In genomic region chr1:24248859-24249258, GRCh38 we compare ENCODE assay signal across 16 cellular contexts.
DNase-seq lines count a peak whose midpoint lies in the region; TF ChIP-seq lines count a peak whose summit lies in the region.
"Had no signal": no experiment of that assay in that cellular context is flagged by ENCODE, and none has a peak within 500 bp of the region (broad histone marks: within the 10 kb centered on the region; RNA-seq: fewer than 3 reads in every experiment).

No MANE protein-coding gene starts in this region.

- in situ Hi-C loops in SK-MEL-5 (cut with HindIII; ENCODE audit: low pct_unique_long_range_greater_than_20kb, low sequenced_read_pairs), result no loop called here

- TF ChIP-seq RAD21 in Ishikawa (IDR thresholded peaks at IDR 0.05; ENCODE audit: low read depth), result no peak

- TF ChIP-seq EP300 in Ishikawa (IDR thresholded peaks at IDR 0.05; ENCODE audit: borderline replicate concordance), result no peak

- H3K27ac ChIP-seq in caudate nucleus (ENCODE audit: low read depth, low read length), result no peak overlapping the region
- H3K27ac ChIP-seq: Peyer's patch, prostate gland, transverse colon had no signal

- DNase-seq in DMS114 treated with DMSO at 0.1 percent for 48 hours (lab: John Stamatoyannopoulos, UW; ENCODE audit: unreplicated experiment) (peak; percentile 1), SK-MEL-5 (ENCODE audit: low read depth, low spot score) (peak; percentile 42), left kidney (ENCODE audit: low read depth, low spot score) (peak; percentile 18), caudate nucleus (lab: John Stamatoyannopoulos, UW) (no peak), NCI-H345 treated with DMSO at 0.1 percent for 48 hours (lab: John Stamatoyannopoulos, UW; ENCODE audit: unreplicated experiment) (no peak), NCI-H446 treated with DMSO at 0.1 percent for 48 hours (lab: John Stamatoyannopoulos, UW) (no peak)
- no peak for DNase-seq in activated T-cell treated with anti-CD3 and anti-CD28 coated beads, Interleukin-2, amount 50 U/mL, for 1 hour
- DNase-seq: activated gamma-delta T cell treated with Interleukin-2 at 50 U/mL for 16 hours; HFFc6; naive thymus-derived CD8-positive, alpha-beta T cell; NCI-H1105 treated with DMSO at 0.1 percent for 48 hours; NCI-H345; Peyer's patch; transverse colon had no signal

TF ChIP-seq in Ishikawa, 13 proteins besides CTCF, POLR2A, EP300 and RAD21:
- TF ChIP-seq FOXM1 (IDR thresholded peaks at IDR 0.05; ENCODE audit: borderline replicate concordance, low read depth), result no peak
- peak; percentile 90 for TF ChIP-seq USF1 (IDR thresholded peaks at IDR 0.05)
- no peak for TF ChIP-seq TEAD4 (IDR thresholded peaks at IDR 0.05)
- TF ChIP-seq YY1 (IDR thresholded peaks at IDR 0.05; ENCODE audit: low read depth), result 0 out of 2 replicates have a peak, but pooled peaks have one; percentile 51

Comparison
In these comparisons a context has a peak if more than half of its experiments do, and no peak if none do; other contexts are left out.
1. DNase-seq: peak in DMS114 treated with DMSO at 0.1 percent for 48 hours (single experiment), SK-MEL-5 (single experiment) and left kidney (single experiment); none in caudate nucleus (0 of 61), NCI-H345 treated with DMSO at 0.1 percent for 48 hours (single experiment), NCI-H446 treated with DMSO at 0.1 percent for 48 hours (single experiment) and activated T-cell treated with anti-CD3 and anti-CD28 coated beads, Interleukin-2, amount 50 U/mL, for 1 hour (single experiment).